In the genomic region with DNA sequence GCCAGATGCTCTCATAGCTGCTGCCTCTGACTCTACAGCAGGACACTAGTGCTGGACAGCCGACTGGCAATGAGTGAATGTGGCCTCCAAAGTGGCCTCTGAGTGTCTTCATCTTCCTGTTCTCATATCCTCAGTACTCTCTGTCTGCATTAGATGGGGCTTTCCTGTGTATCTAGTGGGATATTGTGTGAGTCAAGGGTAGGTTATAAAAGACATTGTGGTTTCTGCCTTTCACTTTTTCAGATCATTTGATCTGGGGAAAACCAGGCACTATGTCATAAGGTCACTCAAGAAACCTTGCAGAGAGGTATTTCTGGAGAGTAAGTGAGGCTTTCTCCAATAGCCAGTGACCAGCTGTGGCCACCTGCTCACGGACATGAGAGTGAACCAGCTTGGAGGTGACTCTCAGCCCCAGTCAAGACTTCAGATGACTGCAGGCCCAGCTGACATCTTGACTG, we compare ENCODE assay signal across 13 cellular contexts.
DNase-seq lines count a peak whose midpoint lies in the region; ATAC-seq and TF ChIP-seq lines count a peak whose summit lies in the region.
"Had no signal": no experiment of that assay in that cellular context is flagged by ENCODE, and none has a peak within 500 bp of the region (broad histone marks: within the 10 kb centered on the region; RNA-seq: fewer than 3 reads in every experiment).

No MANE protein-coding gene starts in this region.

- in situ Hi-C loops in ACHN (cut with HindIII; ENCODE audit: low pct_ligation_motif_present, low pct_unique_long_range_greater_than_20kb, low sequenced_read_pairs), result no loop called here

- BruUV-seq in OCI-LY7 (replicated peaks; lab: Mats Ljungman, UMichigan), result no TSS peak

- ATAC-seq in GM18861 (IDR thresholded peaks at IDR 0.05; ENCODE audit: unreplicated experiment) (peak; percentile 64), GM21381 (IDR thresholded peaks at IDR 0.05; ENCODE audit: unreplicated experiment) (peak; percentile 70), HG03025 (IDR thresholded peaks at IDR 0.05; ENCODE audit: low FRiP score, unreplicated experiment) (peak; percentile 41)
- ATAC-seq: naive thymus-derived CD8-positive, alpha-beta T cell had no signal

- no peaks in the 10 kb centered on the region for H3K9me3 ChIP-seq in OCI-LY7 (ENCODE audit: low read length)

- H2AFZ ChIP-seq in OCI-LY7 (ENCODE audit: low read length), result no peak overlapping the region

- no peaks in the 10 kb centered on the region for H3K9me2 ChIP-seq in OCI-LY7 (ENCODE audit: insufficient read depth, low read length)

- DNase-seq in RPMI8226 (peak; percentile 24), OCI-LY7 (ENCODE audit: low spot score) (no peak), SW 1271 (lab: John Stamatoyannopoulos, UW) (no peak), ACHN (no peak)
- DNase-seq in stimulated activated naive CD4-positive, alpha-beta T cell treated with Interleukin-2 at 50 U/mL for 16 hours (lab: John Stamatoyannopoulos, UW), result no peak
- DNase-seq: activated naive CD4-positive, alpha-beta T cell treated with anti-CD3 and anti-CD28 coated beads, Interleukin-2, amount 10 ng/mL, durations not matched to agents 7 days and 5 days; CD8-positive, alpha-beta memory T cell; naive thymus-derived CD8-positive, alpha-beta T cell; NCI-H82; small intestine had no signal

- H3K4me2 ChIP-seq in OCI-LY7 (ENCODE audit: low read length), result no peak overlapping the region

- intact Hi-C loops in OCI-LY7 (cut with micrococcal nuclease; ENCODE audit: unreplicated experiment), result no loop called here

- TF ChIP-seq CTCF in OCI-LY7 (conservative IDR thresholded peaks at IDR 0.05; ENCODE audit: low read length), result no peak

- H3K4me1 ChIP-seq in OCI-LY7 (ENCODE audit: insufficient read depth, low read length, poor library complexity, severe bottlenecking), result no peaks in the 10 kb centered on the region

- H4K20me1 ChIP-seq in OCI-LY7 (ENCODE audit: insufficient read depth, low read length), result no peaks in the 10 kb centered on the region

- H3K79me2 ChIP-seq in OCI-LY7 (ENCODE audit: insufficient read depth, low read depth, low read length), result no peaks in the 10 kb centered on the region

- H3K4me3 ChIP-seq in OCI-LY7 (ENCODE audit: low read depth, low read length, poor library complexity, severe bottlenecking), result no peak overlapping the region

- CTCF ChIA-PET in OCI-LY7 (lab: Charles Lee; ENCODE audit: unreplicated experiment), result no interaction called here

- no peak overlapping the region for H3K27ac ChIP-seq in OCI-LY7 (ENCODE audit: low read depth, low read length, poor library complexity, severe bottlenecking)

- H3K36me3 ChIP-seq in OCI-LY7 (ENCODE audit: insufficient read depth, low read length), result no peaks in the 10 kb centered on the region

- POLR2A ChIA-PET in OCI-LY7 (lab: Charles Lee), result no interaction called here
